ENCODE assay signal across 11 cellular contexts in genomic region chr9:128788445-128788844, GRCh38. TPM values are rescaled to one million over a fixed set of nuclear protein-coding genes. Genes with fewer than 3 reads are reported as not detected.
DNase-seq lines count a peak whose midpoint lies in the region; ATAC-seq and TF ChIP-seq lines count a peak whose summit lies in the region.
"Had no signal": no experiment of that assay in that cellular context is flagged by ENCODE, and none has a peak within 500 bp of the region (broad histone marks: within the 10 kb centered on the region; RNA-seq: fewer than 3 reads in every experiment).

No MANE protein-coding gene starts in this region.

- H3K9me3 ChIP-seq in left ventricle myocardium inferior (replicated peaks): no peaks in the 10 kb centered on the region
- no peaks in the 10 kb centered on the region for H3K9me3 ChIP-seq in left lung
- H3K9me3 ChIP-seq in tibial artery: no peaks in the 10 kb centered on the region
- peaks cover 4% of the 10 kb centered on the region for H3K9me3 ChIP-seq in WERI-Rb-1 (ENCODE audit: severe bottlenecking)
- H3K9me3 ChIP-seq: sigmoid colon, upper lobe of right lung had no signal

- ATAC-seq in Right ventricle myocardium inferior (no peak), left lung (no peak)
- ATAC-seq: upper lobe of right lung had no signal

- peaks cover 43% of the 10 kb centered on the region for H3K36me3 ChIP-seq in left ventricle myocardium inferior
- peaks cover 0 to 33% of the 10 kb centered on the region in 2 donors for H3K36me3 ChIP-seq in left lung
- peaks cover 25 to 45% (median 26%) of the 10 kb centered on the region in 3 donors for H3K36me3 ChIP-seq in tibial artery
- H3K36me3 ChIP-seq in WERI-Rb-1: peaks cover 42% of the 10 kb centered on the region

- H3K27ac Mint-ChIP-seq in activated naive CD8-positive, alpha-beta T cell treated with anti-CD3 and anti-CD28 coated beads for 36 hours: peak overlapping the region; percentile 48

- H3K36me3 Mint-ChIP-seq in activated naive CD8-positive, alpha-beta T cell treated with anti-CD3 and anti-CD28 coated beads for 36 hours: peaks cover 2% of the 10 kb centered on the region

- H3K4me1 Mint-ChIP-seq in activated naive CD8-positive, alpha-beta T cell treated with anti-CD3 and anti-CD28 coated beads for 36 hours: peaks cover 23% of the 10 kb centered on the region

- H3K9me3 Mint-ChIP-seq in activated naive CD8-positive, alpha-beta T cell treated with anti-CD3 and anti-CD28 coated beads for 36 hours: no peaks in the 10 kb centered on the region

- intact Hi-C loops in left ventricle myocardium inferior (cut with micrococcal nuclease) (no loop called here), Right ventricle myocardium inferior (cut with DNase I) (no loop called here), left lung (cut with DNase I) (no loop called here), tibial artery (cut with DNase I; ENCODE audit: low total_unique reads) (no loop called here)

- no peak for TF ChIP-seq CTCF in left ventricle myocardium inferior (IDR thresholded peaks at IDR 0.05; ENCODE audit: borderline replicate concordance)
- no peak for TF ChIP-seq CTCF in left lung (IDR thresholded peaks at IDR 0.05)
- TF ChIP-seq CTCF in tibial artery (IDR thresholded peaks at IDR 0.05): no peak
- TF ChIP-seq CTCF in GM20000 (IDR thresholded peaks at IDR 0.05; ENCODE audit: extremely low read depth, missing control alignments): no peak
- TF ChIP-seq CTCF in WERI-Rb-1 (IDR thresholded peaks at IDR 0.05; ENCODE audit: low read depth, low read length): no peak

- H3K27me3 ChIP-seq in left ventricle myocardium inferior (ENCODE audit: low read depth) (no peaks in the 10 kb centered on the region), left lung (no peaks in the 10 kb centered on the region), tibial artery (no peaks in the 10 kb centered on the region), WERI-Rb-1 (ENCODE audit: insufficient read depth, low read depth, severe bottlenecking) (no peaks in the 10 kb centered on the region)
- H3K27me3 ChIP-seq: sigmoid colon, upper lobe of right lung had no signal

- H3K27me3 Mint-ChIP-seq in activated naive CD8-positive, alpha-beta T cell treated with anti-CD3 and anti-CD28 coated beads for 36 hours: no peaks in the 10 kb centered on the region

- DNase-seq in left ventricle myocardium inferior (no peak), Right ventricle myocardium inferior (ENCODE audit: missing footprints) (no peak), left lung (no peak), tibial artery (no peak), GM20000 (ENCODE audit: low spot score) (no peak), WERI-Rb-1 (no peak), NOMO-1 treated with dmso at 0.1 percent for 144 hours (lab: John Stamatoyannopoulos, UW; ENCODE audit: unreplicated experiment) (no peak)
- no peak for DNase-seq in activated naive CD8-positive, alpha-beta T cell treated with anti-CD3 and anti-CD28 coated beads for 36 hours
- DNase-seq: NCI-H510A, sigmoid colon, upper lobe of right lung had no signal

- H3K4me1 ChIP-seq in left ventricle myocardium inferior: peaks cover 21% of the 10 kb centered on the region
- peaks cover 7 to 27% of the 10 kb centered on the region in 2 donors for H3K4me1 ChIP-seq in left lung
- H3K4me1 ChIP-seq in tibial artery: peaks cover 6 to 18% (median 12%) of the 10 kb centered on the region in 4 donors

- H3K4me3 ChIP-seq in left ventricle myocardium inferior: peak overlapping the region; percentile 100
- H3K4me3 ChIP-seq in left lung: peak overlapping the region; percentile 99 to 100
- peak overlapping the region; percentile 68 to 70 for H3K4me3 ChIP-seq in tibial artery
- no peak overlapping the region for H3K4me3 ChIP-seq in WERI-Rb-1 (ENCODE audit: low read depth, low read length)

- H3K27ac ChIP-seq in left ventricle myocardium inferior (replicated peaks) (no peak overlapping the region), left lung (peak overlapping the region in 1 of 2 donors; percentile 86), tibial artery (peak overlapping the region; percentile 76 to 80), WERI-Rb-1 (no peak overlapping the region)

- peak overlapping the region; percentile 99 for H3K4me3 Mint-ChIP-seq in activated naive CD8-positive, alpha-beta T cell treated with anti-CD3 and anti-CD28 coated beads for 36 hours

RNA-seq across cellular contexts. Expression of gene TBC1D13, which starts 1.4 kb away (rescaled TPM):
- 17.9 TPM for total RNA-seq in left ventricle myocardium inferior
- 16.6 TPM for total RNA-seq in Right ventricle myocardium inferior
- total RNA-seq in activated naive CD8-positive, alpha-beta T cell treated with anti-CD3 and anti-CD28 coated beads for 36 hours: 10 to 100 TPM; 16.3 to 18.8 TPM
- 10 to 100 TPM; 21.3 to 23.0 TPM for total RNA-seq in left lung

RNA-seq across cellular contexts. Expression of gene ZER1, which starts 16.7 kb away (rescaled TPM):
- total RNA-seq in left ventricle myocardium inferior: 61.6 TPM
- total RNA-seq in Right ventricle myocardium inferior: 51.5 TPM
- 10 to 100 TPM; 13.7 to 14.4 TPM for total RNA-seq in activated naive CD8-positive, alpha-beta T cell treated with anti-CD3 and anti-CD28 coated beads for 36 hours
- 10 to 100 TPM; 29.7 to 37.3 TPM for total RNA-seq in left lung

RNA-seq across cellular contexts. Expression of gene ENDOG, which starts 29.9 kb away (rescaled TPM):
- total RNA-seq in left ventricle myocardium inferior (75.3 TPM), Right ventricle myocardium inferior (84.4 TPM), left lung (10 to 100 TPM; 22.8 to 24.7 TPM)
- 10 to 100 TPM; 20.1 to 22.9 TPM for total RNA-seq in activated naive CD8-positive, alpha-beta T cell treated with anti-CD3 and anti-CD28 coated beads for 36 hours

RNA-seq across cellular contexts. Expression of gene SPOUT1, which starts 41.1 kb away (rescaled TPM):
- total RNA-seq in left ventricle myocardium inferior (17.5 TPM), Right ventricle myocardium inferior (17.4 TPM), left lung (10 to 100 TPM; 40.5 to 49.3 TPM)
- 100 to 1,000 TPM; 109 to 111 TPM for total RNA-seq in activated naive CD8-positive, alpha-beta T cell treated with anti-CD3 and anti-CD28 coated beads for 36 hours

Comparison
In these comparisons a context has a peak if more than half of its experiments do, and no peak if none do; other contexts are left out.
1. H3K27ac ChIP-seq: peak in tibial artery (2 of 2); none in left ventricle myocardium inferior (single experiment) and WERI-Rb-1 (single experiment).